In genomic region chr18:59453468-59453961, GRCh38 we compare ENCODE assay signal across 1 cellular context.
TF ChIP-seq lines count a peak whose summit lies in the region.

No MANE protein-coding gene starts in this region.

TF ChIP-seq in SK-N-SH, 30 proteins besides CTCF, POLR2A, EP300 and RAD21 (continued from another document):
- TF ChIP-seq ZBTB33 (IDR thresholded peaks at IDR 0.05; ENCODE audit: borderline replicate concordance, low read depth) (no peak), MEF2A (IDR thresholded peaks at IDR 0.05; ENCODE audit: borderline replicate concordance, low read depth) (no peak), CHD2 (IDR thresholded peaks at IDR 0.05; ENCODE audit: low read length, partially characterized antibody) (peak; percentile 46), REST (IDR thresholded peaks at IDR 0.05; ENCODE audit: low read depth, low read length) (no peak), RXRA (IDR thresholded peaks at IDR 0.05; ENCODE audit: borderline replicate concordance, low read depth) (no peak)
